In the genomic region with DNA sequence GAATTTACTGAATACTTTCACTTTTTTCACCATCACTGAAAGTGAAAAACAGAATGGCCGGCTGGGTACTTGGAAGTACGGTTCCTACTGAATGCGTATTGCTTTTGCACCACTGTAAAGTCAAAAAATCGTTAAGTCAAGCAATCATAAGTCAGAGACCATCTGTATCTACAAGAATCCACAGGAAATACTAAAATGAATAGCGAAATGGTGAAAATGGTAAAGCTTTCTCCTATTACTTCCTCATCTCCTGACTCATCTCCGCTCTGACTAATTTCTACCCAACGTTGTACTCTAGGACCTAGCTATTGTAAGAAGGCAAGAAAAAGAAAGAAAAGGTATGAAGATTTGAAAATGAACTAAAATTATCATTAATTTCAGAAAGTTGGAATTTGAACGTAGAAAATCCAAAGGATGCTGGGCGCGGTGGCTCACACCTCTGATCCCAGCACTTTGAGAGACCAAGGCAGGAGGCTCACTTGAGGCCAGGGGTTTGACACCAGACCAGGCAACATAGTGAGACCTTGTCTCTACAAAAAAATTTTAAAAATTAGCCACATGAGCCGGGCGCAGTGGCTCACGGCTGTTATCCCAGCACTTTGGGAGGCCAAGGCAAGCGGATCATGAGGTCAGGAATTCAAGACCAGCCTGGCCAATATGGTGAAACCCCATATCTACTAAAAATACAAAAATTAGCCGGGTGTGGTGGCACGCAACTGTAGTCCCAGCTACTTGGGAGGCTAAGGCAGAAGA, we compare ENCODE assay signal across 12 cellular contexts. TPM values are rescaled to one million over a fixed set of nuclear protein-coding genes. Genes with fewer than 3 reads are reported as not detected.
A peak's percentile ranks its signal among the peaks of the same experiment; 100 is the strongest.
DNase-seq lines count a peak whose midpoint lies in the region; ATAC-seq and TF ChIP-seq lines count a peak whose summit lies in the region.
"Had no signal": no experiment of that assay in that cellular context is flagged by ENCODE, and none has a peak within 500 bp of the region (broad histone marks: within the 10 kb centered on the region; RNA-seq: fewer than 3 reads in every experiment).

No MANE protein-coding gene starts in this region.

- no peak overlapping the region for H3K4me3 ChIP-seq in CD8-positive, alpha-beta memory T cell (ENCODE audit: low read length)
- no peak overlapping the region for H3K4me3 ChIP-seq in neural progenitor cell
- H3K4me3 ChIP-seq: SK-N-MC had no signal

- DNase-seq in CD8-positive, alpha-beta memory T cell, result no peak
- no peak for DNase-seq in T-cell
- DNase-seq in glomerular endothelial cell (ENCODE audit: extremely low read depth, low read depth, low spot score), result peak; percentile 81
- DNase-seq in neural progenitor cell (ENCODE audit: low spot score), result no peak
- no peak for DNase-seq in left lobe of liver (ENCODE audit: low spot score)
- no peak for DNase-seq in substantia nigra (lab: John Stamatoyannopoulos, UW)
- DNase-seq: NCI-H1436 had no signal

- H3K9me3 Mint-ChIP-seq in CD8-positive, alpha-beta memory T cell, result no peaks in the 10 kb centered on the region
- no peaks in the 10 kb centered on the region for H3K9me3 Mint-ChIP-seq in T-cell
- H3K9me3 Mint-ChIP-seq in neural progenitor cell, result no peaks in the 10 kb centered on the region

- peaks cover 28% of the 10 kb centered on the region for H3K4me1 ChIP-seq in CD8-positive, alpha-beta memory T cell (ENCODE audit: insufficient read depth, low read length)
- no peaks in the 10 kb centered on the region for H3K4me1 ChIP-seq in neural progenitor cell

- CTCF ChIA-PET in CD8-positive, alpha-beta memory T cell (lab: Charles Lee), result interaction anchor here (1.0 to 1.6 kb wide), 4 partner anchors 9 to 61 kb away, joined by 3 to 8 read pairs (median 6); no protein-coding TSS in a partner anchor
- CTCF ChIA-PET in T-cell (lab: Charles Lee), result interaction anchor here in 1 of 2 donors (1.4 kb wide), 1 partner anchor 60 kb away, joined by 3 read pairs; no protein-coding TSS in a partner anchor

- no peaks in the 10 kb centered on the region for H3K27me3 ChIP-seq in CD8-positive, alpha-beta memory T cell (ENCODE audit: insufficient read depth, low read length, poor library complexity, severe bottlenecking)
- peaks cover 15% of the 10 kb centered on the region for H3K27me3 ChIP-seq in neural progenitor cell

- H3K36me3 ChIP-seq in CD8-positive, alpha-beta memory T cell (ENCODE audit: insufficient read depth, low read length), result no peaks in the 10 kb centered on the region
- no peaks in the 10 kb centered on the region for H3K36me3 ChIP-seq in neural progenitor cell

- H3K27me3 Mint-ChIP-seq in CD8-positive, alpha-beta memory T cell, result no peaks in the 10 kb centered on the region
- H3K27me3 Mint-ChIP-seq in T-cell (no peaks in the 10 kb centered on the region), neural progenitor cell (ENCODE audit: insufficient read depth, low read depth) (no peaks in the 10 kb centered on the region)

- no peaks in the 10 kb centered on the region for H4K20me1 ChIP-seq in neural progenitor cell (ENCODE audit: low read depth)

- peak overlapping the region; percentile 33 for H3K27ac ChIP-seq in CD8-positive, alpha-beta memory T cell (ENCODE audit: low read depth, low read length)
- no peak overlapping the region for H3K27ac ChIP-seq in neural progenitor cell
- H3K27ac ChIP-seq in substantia nigra (ENCODE audit: low read depth, low read length, poor library complexity, severe bottlenecking), result no peak overlapping the region
- H3K27ac ChIP-seq: SK-N-MC had no signal

- H3K4me1 Mint-ChIP-seq in CD8-positive, alpha-beta memory T cell, result peaks cover 25 to 48% (median 38%) of the 10 kb centered on the region in 3 donors
- peaks cover 16 to 54% (median 39%) of the 10 kb centered on the region in 3 donors for H3K4me1 Mint-ChIP-seq in T-cell
- H3K4me1 Mint-ChIP-seq in neural progenitor cell, result peaks cover 22% of the 10 kb centered on the region

- POLR2A ChIA-PET in CD8-positive, alpha-beta memory T cell (lab: Charles Lee), result interaction anchor here (0.7 to 1.0 kb wide), 2 partner anchors 19 to 51 kb away, joined by 3 to 5 read pairs; no protein-coding TSS in a partner anchor
- POLR2A ChIA-PET in T-cell (lab: Charles Lee), result no interaction called here

- TF ChIP-seq CTCF in neural progenitor cell (IDR thresholded peaks at IDR 0.05), result no peak

- ATAC-seq in HG02870 (IDR thresholded peaks at IDR 0.05; ENCODE audit: unreplicated experiment) (peak; percentile 37), T-cell (replicated peaks in 1 of 4) (no peak), left lobe of liver (no peak), GM19035 (IDR thresholded peaks at IDR 0.05; ENCODE audit: unreplicated experiment) (no peak)

- H2AFZ ChIP-seq in neural progenitor cell (replicated peaks), result no peak overlapping the region

- peaks cover 0 to 9% (median 0%) of the 10 kb centered on the region in 3 donors for H3K36me3 Mint-ChIP-seq in CD8-positive, alpha-beta memory T cell
- H3K36me3 Mint-ChIP-seq in T-cell, result no peaks in the 10 kb centered on the region
- no peaks in the 10 kb centered on the region for H3K36me3 Mint-ChIP-seq in neural progenitor cell

- H3K79me2 ChIP-seq in neural progenitor cell (ENCODE audit: low read depth), result peaks cover 14% of the 10 kb centered on the region

- no peak overlapping the region for H3K4me2 ChIP-seq in neural progenitor cell

- H3K4me3 Mint-ChIP-seq in CD8-positive, alpha-beta memory T cell, result peak overlapping the region in 4 of 7 donors; percentile 7 to 72 (median 24)
- H3K4me3 Mint-ChIP-seq in T-cell, result peak overlapping the region in 1 of 3 donors; percentile 51
- H3K4me3 Mint-ChIP-seq in neural progenitor cell, result no peak overlapping the region

- no peak overlapping the region for H3K9ac ChIP-seq in neural progenitor cell

- peaks cover 9% of the 10 kb centered on the region for H3F3A ChIP-seq in neural progenitor cell (ENCODE audit: low read depth)

- H3K9me3 ChIP-seq in CD8-positive, alpha-beta memory T cell (ENCODE audit: low read length), result no peaks in the 10 kb centered on the region
- no peaks in the 10 kb centered on the region for H3K9me3 ChIP-seq in neural progenitor cell (ENCODE audit: low read depth)

- peak overlapping the region; percentile 63 to 96 (median 92) for H3K27ac Mint-ChIP-seq in CD8-positive, alpha-beta memory T cell
- H3K27ac Mint-ChIP-seq in T-cell, result peak overlapping the region; percentile 67 to 81
- no peak overlapping the region for H3K27ac Mint-ChIP-seq in neural progenitor cell

RNA-seq across cellular contexts. Expression of gene CDCA4, which starts 5.3 kb away (rescaled TPM):
- 10 to 100 TPM; 73.0 to 76.7 TPM for total RNA-seq in CD8-positive, alpha-beta memory T cell
- 23.8 TPM for polyA plus RNA-seq in CD8-positive, alpha-beta memory T cell
- total RNA-seq in T-cell (10 to 100 TPM; 13.0 to 20.1 (median 15.8) TPM), glomerular endothelial cell (20.8 and 21.9 TPM in 2 replicates), neural progenitor cell (ENCODE audit: low replicate concordance) (56.6 and 102 TPM in 2 replicates), left lobe of liver (1.4 TPM)

RNA-seq across cellular contexts. Expression of gene GPR132, which starts 39.0 kb away (rescaled TPM):
- total RNA-seq in CD8-positive, alpha-beta memory T cell, result 10 to 100 TPM; 51.3 to 52.0 TPM
- 34.9 TPM for polyA plus RNA-seq in CD8-positive, alpha-beta memory T cell
- 10 to 100 TPM; 47.0 to 58.0 (median 49.7) TPM for total RNA-seq in T-cell
- total RNA-seq in glomerular endothelial cell, result 0.82 TPM in 1 of 2 replicates, not detected in the other
- total RNA-seq in neural progenitor cell (ENCODE audit: low replicate concordance), result 0.22 and 0.51 TPM in 2 replicates
- 0.40 TPM for total RNA-seq in left lobe of liver
- total RNA-seq: fibroblast of villous mesenchyme had no signal
- polyA plus RNA-seq: neural cell had no signal

RNA-seq across cellular contexts. Expression of gene CLBA1, which starts 40.6 kb away (rescaled TPM):
- total RNA-seq in CD8-positive, alpha-beta memory T cell, result 1 to 10 TPM; 3.8 to 3.9 TPM
- polyA plus RNA-seq in CD8-positive, alpha-beta memory T cell, result 0.32 TPM
- total RNA-seq in T-cell (1 to 10 TPM; 1.2 to 3.4 (median 2.7) TPM), glomerular endothelial cell (6.4 and 9.6 TPM in 2 replicates), neural progenitor cell (ENCODE audit: low replicate concordance) (8.5 and 10.8 TPM in 2 replicates), left lobe of liver (2.2 TPM)

RNA-seq across cellular contexts. Expression of gene AHNAK2, which starts 48.0 kb away (rescaled TPM):
- under 1 TPM in 1 of 2 experiments, not detected in 1; 0.04 TPM for total RNA-seq in CD8-positive, alpha-beta memory T cell
- polyA plus RNA-seq in CD8-positive, alpha-beta memory T cell, result not detected
- total RNA-seq in T-cell (under 1 TPM in 3 of 5 donors, not detected in 2; 0.20 to 0.38 (median 0.22) TPM), glomerular endothelial cell (47.2 and 79.6 TPM in 2 replicates), neural progenitor cell (ENCODE audit: low replicate concordance) (0.77 and 1.3 TPM in 2 replicates), left lobe of liver (5.5 TPM)

Comparison
In these comparisons a context has a peak if more than half of its experiments do, and no peak if none do; other contexts are left out.
1. RNA of gene GPR132, which starts 39.0 kb away (total RNA-seq): 51.3 to 52.0 TPM in CD8-positive, alpha-beta memory T cell and 47.0 to 58.0 TPM in T-cell; 0.82 TPM in glomerular endothelial cell, 0.22 to 0.51 TPM in neural progenitor cell and 0.40 TPM in left lobe of liver (single experiment); every median in the first group is over 10 times any median in the second.